1 cellular context compared by ENCODE assay signal in genomic region chr22:35303029-35303624, GRCh38.
TF ChIP-seq lines count a peak whose summit lies in the region.

No MANE protein-coding gene starts in this region.

TF ChIP-seq in H1, 55 proteins besides CTCF, POLR2A, EP300 and RAD21:
- TF ChIP-seq EZH2 (IDR thresholded peaks at IDR 0.05; ENCODE audit: low read depth, low read length, severe bottlenecking) = no peak
- TF ChIP-seq CBX8 (IDR thresholded peaks at IDR 0.05; ENCODE audit: borderline replicate concordance, low read depth, low read length) = no peak
- TF ChIP-seq TAF1 (IDR thresholded peaks at IDR 0.05; ENCODE audit: low read depth, low read length) = no peak
- no peak for TF ChIP-seq KDM1A (IDR thresholded peaks at IDR 0.05; ENCODE audit: borderline replicate concordance, low read length)
- no peak for TF ChIP-seq JUN (IDR thresholded peaks at IDR 0.05; ENCODE audit: low read depth, low read length)
- no peak for TF ChIP-seq NRF1 (IDR thresholded peaks at IDR 0.05; ENCODE audit: low read depth, low read length)
- TF ChIP-seq TCF12 (IDR thresholded peaks at IDR 0.05; ENCODE audit: low read depth, low read length) = no peak
- no peak for TF ChIP-seq PHF8 (conservative IDR thresholded peaks at IDR 0.05; ENCODE audit: low read depth, low read length)
- TF ChIP-seq JUND (IDR thresholded peaks at IDR 0.05; ENCODE audit: low read length) = no peak
- no peak for TF ChIP-seq RXRA (IDR thresholded peaks at IDR 0.05; ENCODE audit: insufficient read depth, low read depth, low read length)
- no peak for TF ChIP-seq SUZ12 (IDR thresholded peaks at IDR 0.05; ENCODE audit: low read length)
- TF ChIP-seq SP4 (IDR thresholded peaks at IDR 0.05; ENCODE audit: low read length) = no peak
- no peak for TF ChIP-seq SAP30 (IDR thresholded peaks at IDR 0.05; ENCODE audit: insufficient read depth, insufficient replicate concordance, low read length)
- TF ChIP-seq SP2 (IDR thresholded peaks at IDR 0.05; ENCODE audit: low read length) = no peak
- no peak for TF ChIP-seq RBBP5 (IDR thresholded peaks at IDR 0.05; ENCODE audit: borderline replicate concordance, low read depth, low read length)
- TF ChIP-seq MAFK (IDR thresholded peaks at IDR 0.05; ENCODE audit: low read depth, low read length) = no peak
- TF ChIP-seq CREB1 (IDR thresholded peaks at IDR 0.05) = no peak
